ENCODE assay signal across 8 cellular contexts in genomic region chr14:65303185-65303901, GRCh38.
DNase-seq lines count a peak whose midpoint lies in the region; TF ChIP-seq lines count a peak whose summit lies in the region.
"Had no signal": no experiment of that assay in that cellular context is flagged by ENCODE, and none has a peak within 500 bp of the region (broad histone marks: within the 10 kb centered on the region; RNA-seq: fewer than 3 reads in every experiment).

No MANE protein-coding gene starts in this region.

- H3K9ac ChIP-seq in trophoblast cell (ENCODE audit: low read length) (no peak overlapping the region), SK-N-SH (no peak overlapping the region)

- no peaks in the 10 kb centered on the region for H3K79me2 ChIP-seq in trophoblast cell (ENCODE audit: control insufficient read depth, insufficient read depth, low read length, poor library complexity)
- H3K79me2 ChIP-seq in SK-N-SH (ENCODE audit: insufficient read depth), result no peaks in the 10 kb centered on the region

- H3K18ac ChIP-seq in trophoblast cell (ENCODE audit: low read length), result no peak overlapping the region

- WGBS in trophoblast cell (ENCODE audit: extremely low coverage, insufficient coverage, insufficient read length), result no CpG with 5 or more reads among the region's 8 CpGs
- 74% methylated on average over 8 of the region's 8 CpGs for WGBS in SK-N-SH (ENCODE audit: low lambda C conversion rate)

- H3K4me1 ChIP-seq in trophoblast cell (ENCODE audit: control insufficient read depth in 1 of 2, insufficient read depth in 2 of 2, low read length in 2 of 2), result peaks cover 0 to 3% of the 10 kb centered on the region in 2 experiments
- no peaks in the 10 kb centered on the region for H3K4me1 ChIP-seq in SK-N-SH (ENCODE audit: control insufficient read depth in 1 of 2, insufficient read depth in 2 of 2, low read depth in 1 of 2, low read length in 1 of 2)
- H3K4me1 ChIP-seq: gastrocnemius medialis had no signal

- no peaks in the 10 kb centered on the region for H4K20me1 ChIP-seq in SK-N-SH (ENCODE audit: insufficient read depth)

- H3K79me1 ChIP-seq in trophoblast cell (ENCODE audit: low read length), result no peaks in the 10 kb centered on the region

- H3K27ac ChIP-seq in caudate nucleus (ENCODE audit: low read depth, low read length) (peak overlapping the region; percentile 7), trophoblast cell (ENCODE audit: low read depth, low read length) (no peak overlapping the region), SK-N-SH (ENCODE audit: low read depth in 2 of 2, low read length in 1 of 2) (no peak overlapping the region)
- H3K27ac ChIP-seq: gastrocnemius medialis had no signal

- H2AFZ ChIP-seq in trophoblast cell (ENCODE audit: insufficient read depth, low read length, poor library complexity) (no peak overlapping the region), SK-N-SH (ENCODE audit: low read depth) (no peak overlapping the region)

- H4K8ac ChIP-seq in trophoblast cell (ENCODE audit: low read depth, low read length), result no peak overlapping the region

- H3K9me2 ChIP-seq in SK-N-SH, result no peaks in the 10 kb centered on the region

- TF ChIP-seq RAD21 in SK-N-SH (IDR thresholded peaks at IDR 0.05; ENCODE audit: low read length), result no peak

- no peaks in the 10 kb centered on the region for H3K27me3 ChIP-seq in trophoblast cell (ENCODE audit: insufficient read depth, low read length)
- no peaks in the 10 kb centered on the region for H3K27me3 ChIP-seq in SK-N-SH (ENCODE audit: insufficient read depth)
- H3K27me3 ChIP-seq: gastrocnemius medialis had no signal

- no peak overlapping the region for H3K14ac ChIP-seq in trophoblast cell (ENCODE audit: low read length)

- no peaks in the 10 kb centered on the region for H3F3A ChIP-seq in SK-N-SH (replicated peaks; ENCODE audit: insufficient read depth)

- H3K9me3 ChIP-seq in trophoblast cell (ENCODE audit: insufficient read depth, low read depth, low read length) (no peaks in the 10 kb centered on the region), SK-N-SH (no peaks in the 10 kb centered on the region)
- H3K9me3 ChIP-seq: gastrocnemius medialis had no signal

- H2BK5ac ChIP-seq in trophoblast cell (ENCODE audit: low read depth, low read length, poor library complexity), result no peak overlapping the region

- H4K91ac ChIP-seq in trophoblast cell (ENCODE audit: low read depth, low read length), result no peak overlapping the region

- DNase-seq in GM03348 (ENCODE audit: low spot score), result peak; percentile 44
- peak; percentile 39 for DNase-seq in LoVo (ENCODE audit: low spot score)
- no peak for DNase-seq in caudate nucleus (lab: John Stamatoyannopoulos, UW)
- DNase-seq in trophoblast cell, result no peak
- no peak for DNase-seq in RPMI8226
- no peak for DNase-seq in NCI-H146 (lab: John Stamatoyannopoulos, UW)
- DNase-seq in SK-N-SH, result no peak
- DNase-seq: gastrocnemius medialis had no signal

- POLR2A ChIA-PET in SK-N-SH (lab: Yijun Ruan, JAX), result interaction anchor here (0.6 kb wide), 1 partner anchor 19 kb away, joined by 5 read pairs; no protein-coding TSS in a partner anchor

- no peak overlapping the region for H3K4me3 ChIP-seq in trophoblast cell (ENCODE audit: low read depth, low read length)
- no peak overlapping the region for H3K4me3 ChIP-seq in SK-N-SH (ENCODE audit: low read depth in 2 of 2, low read length in 1 of 2)
- H3K4me3 ChIP-seq: gastrocnemius medialis had no signal

- H3K4ac ChIP-seq in trophoblast cell (ENCODE audit: low read depth, low read length), result no peak overlapping the region

- CTCF ChIA-PET in SK-N-SH (lab: Yijun Ruan, JAX), result no interaction called here

- H2BK120ac ChIP-seq in trophoblast cell (ENCODE audit: insufficient read depth, low read length, poor library complexity), result no peak overlapping the region

- H3K23ac ChIP-seq in trophoblast cell (ENCODE audit: low read length), result no peak overlapping the region

- H3K4me2 ChIP-seq in trophoblast cell (ENCODE audit: low read length) (no peak overlapping the region), SK-N-SH (no peak overlapping the region)

- no peak overlapping the region for H2AK5ac ChIP-seq in trophoblast cell (ENCODE audit: low read length)

- TF ChIP-seq EP300 in SK-N-SH (IDR thresholded peaks at IDR 0.05; ENCODE audit: borderline replicate concordance in 1 of 2, low read depth in 1 of 2, low read length in 1 of 2), result no peak

- H3K36me3 ChIP-seq in trophoblast cell (ENCODE audit: control insufficient read depth in 1 of 2, insufficient read depth in 2 of 2, low read length in 2 of 2) (no peaks in the 10 kb centered on the region), SK-N-SH (replicated peaks in 1 of 2; ENCODE audit: control insufficient read depth in 1 of 2, insufficient read depth in 2 of 2, low read length in 1 of 2) (no peaks in the 10 kb centered on the region)
- H3K36me3 ChIP-seq: gastrocnemius medialis had no signal

- no peak overlapping the region for H4K12ac ChIP-seq in trophoblast cell (ENCODE audit: low read depth, low read length)

- peak overlapping the region; percentile 36 for H2BK12ac ChIP-seq in trophoblast cell (ENCODE audit: low read length)

- no peak for TF ChIP-seq CTCF in SK-N-SH (IDR thresholded peaks at IDR 0.05)

TF ChIP-seq in SK-N-SH, 30 proteins besides CTCF, POLR2A, EP300 and RAD21:
- TF ChIP-seq, protein P1, sequence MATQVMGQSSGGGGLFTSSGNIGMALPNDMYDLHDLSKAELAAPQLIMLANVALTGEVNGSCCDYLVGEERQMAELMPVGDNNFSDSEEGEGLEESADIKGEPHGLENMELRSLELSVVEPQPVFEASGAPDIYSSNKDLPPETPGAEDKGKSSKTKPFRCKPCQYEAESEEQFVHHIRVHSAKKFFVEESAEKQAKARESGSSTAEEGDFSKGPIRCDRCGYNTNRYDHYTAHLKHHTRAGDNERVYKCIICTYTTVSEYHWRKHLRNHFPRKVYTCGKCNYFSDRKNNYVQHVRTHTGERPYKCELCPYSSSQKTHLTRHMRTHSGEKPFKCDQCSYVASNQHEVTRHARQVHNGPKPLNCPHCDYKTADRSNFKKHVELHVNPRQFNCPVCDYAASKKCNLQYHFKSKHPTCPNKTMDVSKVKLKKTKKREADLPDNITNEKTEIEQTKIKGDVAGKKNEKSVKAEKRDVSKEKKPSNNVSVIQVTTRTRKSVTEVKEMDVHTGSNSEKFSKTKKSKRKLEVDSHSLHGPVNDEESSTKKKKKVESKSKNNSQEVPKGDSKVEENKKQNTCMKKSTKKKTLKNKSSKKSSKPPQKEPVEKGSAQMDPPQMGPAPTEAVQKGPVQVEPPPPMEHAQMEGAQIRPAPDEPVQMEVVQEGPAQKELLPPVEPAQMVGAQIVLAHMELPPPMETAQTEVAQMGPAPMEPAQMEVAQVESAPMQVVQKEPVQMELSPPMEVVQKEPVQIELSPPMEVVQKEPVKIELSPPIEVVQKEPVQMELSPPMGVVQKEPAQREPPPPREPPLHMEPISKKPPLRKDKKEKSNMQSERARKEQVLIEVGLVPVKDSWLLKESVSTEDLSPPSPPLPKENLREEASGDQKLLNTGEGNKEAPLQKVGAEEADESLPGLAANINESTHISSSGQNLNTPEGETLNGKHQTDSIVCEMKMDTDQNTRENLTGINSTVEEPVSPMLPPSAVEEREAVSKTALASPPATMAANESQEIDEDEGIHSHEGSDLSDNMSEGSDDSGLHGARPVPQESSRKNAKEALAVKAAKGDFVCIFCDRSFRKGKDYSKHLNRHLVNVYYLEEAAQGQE (IDR thresholded peaks at IDR 0.05; ENCODE audit: low read depth, low read length), result no peak
- TF ChIP-seq FOSL2 (IDR thresholded peaks at IDR 0.05; ENCODE audit: borderline replicate concordance, low read depth) (no peak), JUND (IDR thresholded peaks at IDR 0.05) (no peak), GABPA (IDR thresholded peaks at IDR 0.05; ENCODE audit: low read depth) (no peak)

Comparison
In these comparisons a context has a peak if more than half of its experiments do, and no peak if none do; other contexts are left out.
1. DNase-seq: peak in GM03348 (single experiment) and LoVo (single experiment); none in caudate nucleus (0 of 61), trophoblast cell (0 of 2), RPMI8226 (single experiment), NCI-H146 (single experiment) and SK-N-SH (single experiment).